In genomic region chr22:36562261-36562835, GRCh38 we compare ENCODE assay signal across 14 cellular contexts. TPM values are rescaled to one million over a fixed set of nuclear protein-coding genes. Genes with fewer than 3 reads are reported as not detected.
DNase-seq lines count a peak whose midpoint lies in the region; ATAC-seq, FAIRE-seq and TF ChIP-seq lines count a peak whose summit lies in the region.
"Had no signal": no experiment of that assay in that cellular context is flagged by ENCODE, and none has a peak within 500 bp of the region (broad histone marks: within the 10 kb centered on the region; RNA-seq: fewer than 3 reads in every experiment).

No MANE protein-coding gene starts in this region.

- H3K4me3 ChIP-seq in K562 (no peak overlapping the region), mesenchymal stem cell (ENCODE audit: insufficient read depth in 1 of 2, low read depth in 1 of 2, low read length in 2 of 2) (no peak overlapping the region), BE2C (ENCODE audit: low read depth, low read length) (no peak overlapping the region), thyroid gland (replicated peaks in 1 of 3) (no peak overlapping the region)
- H3K4me3 ChIP-seq: GM12878 had no signal

- H3K79me1 ChIP-seq in mesenchymal stem cell (replicated peaks; ENCODE audit: low read length, poor library complexity, severe bottlenecking) = no peaks in the 10 kb centered on the region

- peak overlapping the region in 1 of 2 experiments; percentile 44 for H3K18ac ChIP-seq in mesenchymal stem cell (ENCODE audit: low read depth in 1 of 2, low read length in 2 of 2)

- TF ChIP-seq POLR2A in K562 (conservative IDR thresholded peaks at IDR 0.05) (no peak), thyroid gland (IDR thresholded peaks at IDR 0.05) (no peak)

- peak; percentile 65 for ATAC-seq in K562
- ATAC-seq: activated CD8-positive, alpha-beta T cell treated with anti-CD3 and anti-CD28 coated beads, Interleukin-2, amount 10 ng/mL, durations not matched to agents 7 days and 5 days; GM12878 had no signal

- H4K8ac ChIP-seq in mesenchymal stem cell (ENCODE audit: low read length) = no peak overlapping the region

- intact Hi-C loops in K562 (cut with micrococcal nuclease) = no loop called here
- intact Hi-C loops in thyroid gland (cut with DNase I) = no loop called here

- H2BK12ac ChIP-seq in mesenchymal stem cell (ENCODE audit: low read length in 2 of 2) = no peak overlapping the region

- H2AK5ac ChIP-seq in mesenchymal stem cell (ENCODE audit: low read length, severe bottlenecking) = no peak overlapping the region

- no TSS peak for BruUV-seq in K562 (replicated peaks; lab: Mats Ljungman, UMichigan)

- H4K20me1 ChIP-seq in K562 (replicated peaks; ENCODE audit: control insufficient read depth, insufficient read depth, low read length) = no peaks in the 10 kb centered on the region

- H3K36me3 ChIP-seq in K562 (ENCODE audit: control insufficient read depth, insufficient read depth, low read length) = no peaks in the 10 kb centered on the region
- no peaks in the 10 kb centered on the region for H3K36me3 ChIP-seq in mesenchymal stem cell (ENCODE audit: control insufficient read depth in 1 of 2, insufficient read depth in 2 of 2, low read depth in 1 of 2, low read length in 2 of 2)
- no peaks in the 10 kb centered on the region for H3K36me3 ChIP-seq in BE2C
- no peaks in the 10 kb centered on the region for H3K36me3 ChIP-seq in thyroid gland

- WGBS in K562 (ENCODE audit: insufficient coverage, low coverage, missing lambda C conversion rate) = 37% methylated on average over 10 of the region's 11 CpGs
- 57% methylated on average over 8 of the region's 11 CpGs for WGBS in mesenchymal stem cell
- WGBS in thyroid gland, 2 donors = 75% methylated on average over 11 of the region's 11 CpGs

- FAIRE-seq in HTR-8/SVneo (lab: Jason Lieb, UNC) = no peak
- FAIRE-seq in K562 (lab: Jason Lieb, UNC) = no peak
- FAIRE-seq: endometrium, GM12878 had no signal

- H2BK120ac ChIP-seq in mesenchymal stem cell (ENCODE audit: low read depth, low read length) = no peak overlapping the region

- H3K4me1 ChIP-seq in K562 (replicated peaks in 1 of 2; ENCODE audit: control insufficient read depth in 2 of 2, insufficient read depth in 2 of 2, low read length in 2 of 2) (peaks cover 0 to 12% of the 10 kb centered on the region in 2 experiments; a peak in 4 of 5 replicates), mesenchymal stem cell (ENCODE audit: control insufficient read depth, insufficient read depth, low read depth, low read length) (peaks cover 3% of the 10 kb centered on the region), BE2C (no peaks in the 10 kb centered on the region), thyroid gland (no peaks in the 10 kb centered on the region)

- H2BK15ac ChIP-seq in mesenchymal stem cell (ENCODE audit: low read depth, poor library complexity, severe bottlenecking) = no peak overlapping the region

- H3K79me2 ChIP-seq in K562 (ENCODE audit: control insufficient read depth, insufficient read depth, low read length) = no peaks in the 10 kb centered on the region

- TF ChIP-seq EP300 in K562 (IDR thresholded peaks at IDR 0.05; ENCODE audit: low read length) = no peak

- no peak for TF ChIP-seq CTCF in K562 (IDR thresholded peaks at IDR 0.05 in 2 of 3, conservative IDR thresholded peaks at IDR 0.05 in 1 of 3; ENCODE audit: insufficient read depth in 2 of 3, low read depth in 1 of 3, low read length in 3 of 3)
- TF ChIP-seq CTCF in BE2C (IDR thresholded peaks at IDR 0.05; ENCODE audit: low read depth, low read length) = no peak
- no peak for TF ChIP-seq CTCF in thyroid gland (IDR thresholded peaks at IDR 0.05)

- DNase-seq in Caki2 (ENCODE audit: low read depth) (peak; percentile 23), HTR-8/SVneo (ENCODE audit: insufficient read length, low spot score) (peak; percentile 13), K562 (ENCODE audit: extremely low read depth in 1 of 4, low spot score in 3 of 4) (peak in 3 of 4 experiments; percentile 16 to 27 (median 20)), mesenchymal stem cell (peak; percentile 60), BE2C (no peak), NOMO-1 treated with DMSO at 0.1 percent for 48 hours (lab: John Stamatoyannopoulos, UW; ENCODE audit: unreplicated experiment) (no peak), NCI-H526 (lab: John Stamatoyannopoulos, UW) (no peak), thyroid gland (no peak)
- DNase-seq: activated CD8-positive, alpha-beta T cell treated with anti-CD3 and anti-CD28 coated beads, Interleukin-2, amount 10 ng/mL, durations not matched to agents 7 days and 5 days; activated naive CD8-positive, alpha-beta T cell treated with anti-CD3 and anti-CD28 coated beads for 36 hours; NCI-H1092; NCI-H748 treated with DMSO at 0.1 percent for 48 hours had no signal

- H2AFZ ChIP-seq in K562 (ENCODE audit: low read depth, low read length) (no peak overlapping the region), mesenchymal stem cell (ENCODE audit: low read depth, low read length) (no peak overlapping the region)

- H3K27me3 ChIP-seq in K562 (ENCODE audit: control insufficient read depth in 2 of 2, insufficient read depth in 2 of 2, low read length in 2 of 2) (peaks cover 12 to 27% of the 10 kb centered on the region in 2 experiments; a peak in 3 of 5 replicates), mesenchymal stem cell (ENCODE audit: control insufficient read depth in 1 of 2, insufficient read depth in 1 of 2, low read length in 2 of 2) (peaks cover 0 to 36% of the 10 kb centered on the region in 2 experiments), BE2C (no peaks in the 10 kb centered on the region), thyroid gland (no peaks in the 10 kb centered on the region)

- no peak overlapping the region for H2BK5ac ChIP-seq in mesenchymal stem cell (ENCODE audit: low read depth, low read length, poor library complexity, severe bottlenecking)

- no peaks in the 10 kb centered on the region for H3K9me1 ChIP-seq in K562 (ENCODE audit: control insufficient read depth, insufficient read depth, low read length)

- TF ChIP-seq RAD21 in K562 (CRISPR knock-in tag; conservative IDR thresholded peaks at IDR 0.05 in 1 of 2, IDR thresholded peaks at IDR 0.05 in 1 of 2) = no peak

- H3K9ac ChIP-seq in K562 (ENCODE audit: insufficient read depth in 1 of 2, low read depth in 2 of 2, low read length in 2 of 2) = no peak overlapping the region; a peak in 1 of 4 replicates
- no peak overlapping the region for H3K9ac ChIP-seq in mesenchymal stem cell (ENCODE audit: low read length)

- POLR2A ChIA-PET in K562 (lab: Yijun Ruan, JAX) = no interaction called here

- peak overlapping the region in 1 of 2 experiments; percentile 13 for H3K14ac ChIP-seq in mesenchymal stem cell (ENCODE audit: low read length in 2 of 2)

- in situ Hi-C loops in Caki2 (cut with HindIII; ENCODE audit: low pct_unique_long_range_greater_than_20kb, low sequenced_read_pairs) = no loop called here
- in situ Hi-C loops in K562 (cut with MboI) = no loop called here

- H4K91ac ChIP-seq in mesenchymal stem cell (ENCODE audit: low read length) = no peak overlapping the region

- H3K27ac ChIP-seq in K562 (ENCODE audit: extremely low read depth, low read depth, low read length) (no peak overlapping the region), mesenchymal stem cell (ENCODE audit: low read length, poor library complexity, severe bottlenecking) (no peak overlapping the region), thyroid gland (no peak overlapping the region)

- CTCF ChIA-PET in K562 (lab: Yijun Ruan, JAX; ENCODE audit: low intra/inter-chr PET ratio) = no interaction called here

- no peaks in the 10 kb centered on the region for H3K9me3 ChIP-seq in K562 (replicated peaks; ENCODE audit: control insufficient read depth, insufficient read depth, low read depth, low read length)
- H3K9me3 ChIP-seq in mesenchymal stem cell (ENCODE audit: control insufficient read depth, low read length) = no peaks in the 10 kb centered on the region
- H3K9me3 ChIP-seq in BE2C = no peaks in the 10 kb centered on the region
- H3K9me3 ChIP-seq in thyroid gland = no peaks in the 10 kb centered on the region

- H3K4me2 ChIP-seq in K562 (ENCODE audit: insufficient read depth, low read length) (no peak overlapping the region; the same call in 1 of the 2 replicates), mesenchymal stem cell (ENCODE audit: low read length, poor library complexity, severe bottlenecking) (no peak overlapping the region)

- H3K4ac ChIP-seq in mesenchymal stem cell (ENCODE audit: low read depth in 1 of 2, low read length in 2 of 2) = no peak overlapping the region

- no peak overlapping the region for H3K23ac ChIP-seq in mesenchymal stem cell (ENCODE audit: low read length in 2 of 2)

RNA-seq across cellular contexts. Expression of gene EIF3D, which starts 33.4 kb away (rescaled TPM):
- 706 and 822 TPM in 2 replicates for total RNA-seq in Caki2 (2014; rRNA removed; shearing (Covaris generic); ENCODE audit: low replicate concordance)
- total RNA-seq in K562 (2011; cell fraction: chromatin; rRNA removed; ENCODE audit: low replicate concordance) = 224 and 314 TPM in 2 replicates
- total RNA-seq in K562 (2011; cell fraction: nucleolus; rRNA removed) = 208 and 235 TPM in 2 replicates
- 194 and 205 TPM in 2 replicates for total RNA-seq in K562 (2011; cell fraction: nucleoplasm; rRNA removed)
- total RNA-seq in K562 (2014; rRNA removed) = 279 and 290 TPM in 2 replicates
- total RNA-seq in K562 (2014; rRNA removed; fragmentation: Illumina TruSeq; extraction: Trizol) = 256 and 278 TPM in 2 replicates
- total RNA-seq in K562 (2015; rRNA removed; fragmentation: Illumina TruSeq; extraction: Trizol) = 265 and 279 TPM in 2 replicates
- total RNA-seq in K562 (2021) = 191 and 207 TPM in 2 replicates
- 397 and 422 TPM in 2 replicates for polyA plus RNA-seq in K562 (2011; rRNA removed)
- 502 and 509 TPM in 2 replicates for polyA plus RNA-seq in K562 (2011; cell fraction: cytosol; rRNA removed)
- 297 TPM in 2 replicates for polyA plus RNA-seq in K562 (2011; cell fraction: nucleus; rRNA removed)
- 208 and 287 TPM in 2 replicates for polyA plus RNA-seq in K562 (2012)
- polyA plus RNA-seq in K562 (2014; fragmentation: Illumina TruSeq; extraction: Trizol) = 368 and 398 TPM in 2 replicates
- 100 to 1,000 TPM; 199 to 351 TPM for polyA plus RNA-seq in K562 (2014; fragmentation: Nextera tagmentation; extraction: Ambion mirVana)
- polyA plus RNA-seq in K562 (2014; rRNA removed) = 278 and 293 TPM in 2 replicates
- 513 and 629 TPM in 2 replicates for polyA minus RNA-seq in K562 (2011; rRNA and poly(A)+ RNA removed)
- 261 and 266 TPM in 2 replicates for polyA minus RNA-seq in K562 (2011; cell fraction: cytosol; rRNA and poly(A)+ RNA removed)
- 122 and 177 TPM in 2 replicates for polyA minus RNA-seq in K562 (2011; cell fraction: nucleus; rRNA and poly(A)+ RNA removed)
- 145 TPM for polyA plus RNA-seq in mesenchymal stem cell (2013, experiment 1 of 2)
- polyA plus RNA-seq in mesenchymal stem cell (2013, experiment 2 of 2) = 145 TPM
- polyA plus RNA-seq in BE2C (2012; ENCODE audit: insufficient read depth, insufficient read length, low read depth) = 612 TPM
- 100 to 1,000 TPM; 213 to 427 (median 309) TPM for total RNA-seq in thyroid gland

RNA-seq across cellular contexts. Expression of gene FOXRED2, which starts 55.5 kb away (rescaled TPM):
- total RNA-seq in Caki2 (2014; rRNA removed; shearing (Covaris generic); ENCODE audit: low replicate concordance) = 4.5 and 29.5 TPM in 2 replicates
- 10.1 and 19.1 TPM in 2 replicates for total RNA-seq in K562 (2011; cell fraction: chromatin; rRNA removed; ENCODE audit: low replicate concordance)
- 17.4 and 20.0 TPM in 2 replicates for total RNA-seq in K562 (2011; cell fraction: nucleolus; rRNA removed)
- 16.1 and 24.4 TPM in 2 replicates for total RNA-seq in K562 (2011; cell fraction: nucleoplasm; rRNA removed)
- total RNA-seq in K562 (2014; rRNA removed) = 11.2 and 14.1 TPM in 2 replicates
- total RNA-seq in K562 (2014; rRNA removed; fragmentation: Illumina TruSeq; extraction: Trizol) = 5.7 and 5.8 TPM in 2 replicates
- total RNA-seq in K562 (2015; rRNA removed; fragmentation: Illumina TruSeq; extraction: Trizol) = 7.8 and 8.9 TPM in 2 replicates
- 42.3 and 48.4 TPM in 2 replicates for total RNA-seq in K562 (2021)
- 2.8 and 3.8 TPM in 2 replicates for polyA plus RNA-seq in K562 (2011; rRNA removed)
- 4.5 and 6.9 TPM in 2 replicates for polyA plus RNA-seq in K562 (2011; cell fraction: cytosol; rRNA removed)
- 5.0 and 9.6 TPM in 2 replicates for polyA plus RNA-seq in K562 (2011; cell fraction: nucleus; rRNA removed)
- polyA plus RNA-seq in K562 (2012) = 15.8 and 21.8 TPM in 2 replicates
- polyA plus RNA-seq in K562 (2014; fragmentation: Illumina TruSeq; extraction: Trizol) = 19.8 and 20.6 TPM in 2 replicates
- 1 to 10 TPM; 5.4 to 5.7 TPM for polyA plus RNA-seq in K562 (2014; fragmentation: Nextera tagmentation; extraction: Ambion mirVana)
- polyA plus RNA-seq in K562 (2014; rRNA removed) = 10.1 and 14.3 TPM in 2 replicates
- 4.2 and 5.8 TPM in 2 replicates for polyA minus RNA-seq in K562 (2011; rRNA and poly(A)+ RNA removed)
- polyA minus RNA-seq in K562 (2011; cell fraction: cytosol; rRNA and poly(A)+ RNA removed) = 11.1 and 14.3 TPM in 2 replicates
- polyA minus RNA-seq in K562 (2011; cell fraction: nucleus; rRNA and poly(A)+ RNA removed) = 4.0 and 4.6 TPM in 2 replicates
- 12.9 TPM for polyA plus RNA-seq in mesenchymal stem cell (2013, experiment 1 of 2)
- polyA plus RNA-seq in mesenchymal stem cell (2013, experiment 2 of 2) = 12.8 TPM
- 19.5 TPM for polyA plus RNA-seq in BE2C (2012; ENCODE audit: insufficient read depth, insufficient read length, low read depth)
- total RNA-seq in thyroid gland = 10 to 100 TPM in 2 of 4 donors, 1 to 10 TPM in 2; 5.9 to 12.8 (median 9.4) TPM

Comparison
In these comparisons a context has a peak if more than half of its experiments do, and no peak if none do; other contexts are left out.
1. DNase-seq: peak in Caki2 (single experiment), HTR-8/SVneo (single experiment), K562 (3 of 4) and mesenchymal stem cell (single experiment); none in BE2C (single experiment), NOMO-1 treated with DMSO at 0.1 percent for 48 hours (single experiment), NCI-H526 (0 of 2) and thyroid gland (0 of 2).